In genomic region chr11:73184953-73185671, GRCh38 we compare ENCODE assay signal across 8 cellular contexts. TPM values are rescaled to one million over a fixed set of nuclear protein-coding genes. Genes with fewer than 3 reads are reported as not detected.
DNase-seq lines count a peak whose midpoint lies in the region.

No MANE protein-coding gene starts in this region.

- H3K4me3 ChIP-seq in skin epidermis: no peak overlapping the region

- DNase-seq in DMS 273 (lab: John Stamatoyannopoulos, UW; ENCODE audit: unreplicated experiment) (peak; percentile 79), DMS 273 treated with DMSO at 0.1 percent for 48 hours (lab: John Stamatoyannopoulos, UW) (no peak), NCI-H1105 (lab: John Stamatoyannopoulos, UW) (peak; percentile 34), T-helper 9 cell (peak; percentile 19), astrocyte of the hippocampus (ENCODE audit: low read depth, low spot score) (peak; percentile 79), hypothalamus (lab: John Stamatoyannopoulos, UW) (peak in 32 of 51 donors; percentile 8 to 69 (median 35)), occipital lobe (lab: John Stamatoyannopoulos, UW) (no peak)

- H3K27ac ChIP-seq in skin epidermis: peak overlapping the region in 17 of 21 experiments; percentile 15 to 83 (median 57)

RNA-seq across cellular contexts. Expression of gene P2RY2, which starts 33.0 kb away (rescaled TPM):
- not detected for total RNA-seq in occipital lobe

RNA-seq across cellular contexts. Expression of gene FCHSD2, which starts 43.0 kb away (rescaled TPM):
- total RNA-seq in occipital lobe: 46.6 TPM

Comparison
In these comparisons a context has a peak if more than half of its experiments do, and no peak if none do; other contexts are left out.
1. DNase-seq: peak in DMS 273 (single experiment), NCI-H1105 (single experiment), T-helper 9 cell (single experiment), astrocyte of the hippocampus (single experiment) and hypothalamus (32 of 51); none in DMS 273 treated with DMSO at 0.1 percent for 48 hours (single experiment) and occipital lobe (single experiment).